ENCODE assay signal across 8 cellular contexts in the genomic region with DNA sequence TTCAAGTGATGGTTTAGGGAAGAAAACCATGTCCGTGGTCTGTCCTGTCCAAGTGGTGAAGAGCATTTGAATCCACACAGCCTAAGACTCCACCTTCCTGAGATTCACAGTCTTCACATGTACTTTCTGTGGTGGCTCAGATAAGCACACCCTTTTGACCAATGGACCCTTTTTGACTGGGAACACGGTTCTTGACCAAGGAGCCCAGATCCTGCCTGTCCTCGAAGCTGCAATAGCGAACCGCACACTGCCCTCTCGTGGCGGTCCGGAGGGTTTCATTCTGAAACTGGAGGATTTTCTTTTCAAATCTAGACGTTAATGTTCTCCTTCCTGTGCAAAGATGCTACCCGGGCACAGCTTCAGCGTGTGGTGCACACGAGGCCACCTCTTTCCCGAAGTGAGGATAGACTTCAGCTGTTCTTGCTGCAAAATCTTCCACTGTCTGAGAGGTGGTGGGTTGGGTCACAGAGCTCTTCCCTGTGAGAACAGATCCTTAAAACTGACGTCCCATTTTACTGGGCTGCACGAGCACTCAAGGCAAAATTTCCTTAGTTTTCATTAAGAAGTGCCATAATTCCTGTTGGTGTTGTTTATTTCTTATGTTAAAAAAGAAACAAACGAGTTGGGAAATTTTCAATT.
A peak's percentile ranks its signal among the peaks of the same experiment; 100 is the strongest.
DNase-seq lines count a peak whose midpoint lies in the region; ATAC-seq, FAIRE-seq and TF ChIP-seq lines count a peak whose summit lies in the region.

No MANE protein-coding gene starts in this region.

- no peaks in the 10 kb centered on the region for H3K27me3 Mint-ChIP-seq in activated T-cell treated with anti-CD3 and anti-CD28 coated beads, Interleukin-2, amount 50 U/mL, for 24 hours
- no peaks in the 10 kb centered on the region for H3K27me3 Mint-ChIP-seq in natural killer cell (ENCODE audit: low read depth in 2 of 2)
- no peaks in the 10 kb centered on the region for H3K27me3 Mint-ChIP-seq in stimulated activated naive B cell treated with anti-CD40 and anti-IgM and Interleukin-4, amounts not matched to agents 10 μg/mL and 1 μg/mL and 100 μg/mL, for 72 hours

- no peak for FAIRE-seq in HTR-8/SVneo (lab: Jason Lieb, UNC)

- no peak for TF ChIP-seq POLR2A in esophagus muscularis mucosa (IDR thresholded peaks at IDR 0.05; ENCODE audit: low read depth)

- in situ Hi-C loops in Panc1 (cut with HindIII; ENCODE audit: low pct_unique_long_range_greater_than_20kb, low sequenced_read_pairs): no loop called here

- DNase-seq in ELF-1 (ENCODE audit: low read depth, low spot score): peak; percentile 80
- DNase-seq in HTR-8/SVneo (ENCODE audit: insufficient read length, low spot score): peak; percentile 76
- DNase-seq in Panc1 (ENCODE audit: low read depth, low spot score): no peak
- peak; percentile 82 for DNase-seq in activated T-cell treated with anti-CD3 and anti-CD28 coated beads, Interleukin-2, amount 50 U/mL, for 24 hours
- no peak for DNase-seq in esophagus muscularis mucosa (ENCODE audit: extremely low spot score)
- DNase-seq in natural killer cell: peak; percentile 57
- DNase-seq in stimulated activated naive B cell treated with anti-CD40 and anti-IgM and Interleukin-4, amounts not matched to agents 10 μg/mL and 1 μg/mL and 100 μg/mL, for 72 hours: peak; percentile 44

- H3K4me1 Mint-ChIP-seq in activated T-cell treated with anti-CD3 and anti-CD28 coated beads, Interleukin-2, amount 50 U/mL, for 24 hours (ENCODE audit: low read depth): peaks cover 31% of the 10 kb centered on the region
- peaks cover 17 to 24% of the 10 kb centered on the region in 2 donors for H3K4me1 Mint-ChIP-seq in natural killer cell
- H3K4me1 Mint-ChIP-seq in stimulated activated naive B cell treated with anti-CD40 and anti-IgM and Interleukin-4, amounts not matched to agents 10 μg/mL and 1 μg/mL and 100 μg/mL, for 72 hours: peaks cover 12 to 23% of the 10 kb centered on the region in 2 donors

- H3K27me3 ChIP-seq in Panc1 (ENCODE audit: control insufficient read depth, insufficient read depth, low read length) (no peaks in the 10 kb centered on the region), esophagus muscularis mucosa (no peaks in the 10 kb centered on the region)

- H3K36me3 ChIP-seq in Panc1 (ENCODE audit: control insufficient read depth, insufficient read depth, low read length): peaks cover 10% of the 10 kb centered on the region
- peaks cover 16 to 67% (median 59%) of the 10 kb centered on the region in 4 donors for H3K36me3 ChIP-seq in esophagus muscularis mucosa

- H3K4me3 Mint-ChIP-seq in activated T-cell treated with anti-CD3 and anti-CD28 coated beads, Interleukin-2, amount 50 U/mL, for 24 hours: no peak overlapping the region
- H3K4me3 Mint-ChIP-seq in natural killer cell: no peak overlapping the region
- no peak overlapping the region for H3K4me3 Mint-ChIP-seq in stimulated activated naive B cell treated with anti-CD40 and anti-IgM and Interleukin-4, amounts not matched to agents 10 μg/mL and 1 μg/mL and 100 μg/mL, for 72 hours

- no peaks in the 10 kb centered on the region for H3K9me3 Mint-ChIP-seq in activated T-cell treated with anti-CD3 and anti-CD28 coated beads, Interleukin-2, amount 50 U/mL, for 24 hours
- no peaks in the 10 kb centered on the region for H3K9me3 Mint-ChIP-seq in natural killer cell
- H3K9me3 Mint-ChIP-seq in stimulated activated naive B cell treated with anti-CD40 and anti-IgM and Interleukin-4, amounts not matched to agents 10 μg/mL and 1 μg/mL and 100 μg/mL, for 72 hours: no peaks in the 10 kb centered on the region

- H3K27ac ChIP-seq in Panc1 (ENCODE audit: low read length): peak overlapping the region; percentile 85
- H3K27ac ChIP-seq in esophagus muscularis mucosa (replicated peaks in 1 of 4): peak overlapping the region in 1 of 4 donors; percentile 27

- TF ChIP-seq EP300 in esophagus muscularis mucosa (IDR thresholded peaks at IDR 0.05): no peak

- H3K9me3 ChIP-seq in Panc1 (ENCODE audit: control insufficient read depth, insufficient read depth, low read depth, low read length): no peaks in the 10 kb centered on the region
- H3K9me3 ChIP-seq in esophagus muscularis mucosa: no peaks in the 10 kb centered on the region

- CTCF ChIA-PET in Panc1 (lab: Charles Lee): interaction anchor here (0.7 to 1.0 kb wide), 3 partner anchors 69 to 90 kb away, joined by 4 to 7 read pairs (median 6); no protein-coding TSS in a partner anchor

- H3K27ac Mint-ChIP-seq in activated T-cell treated with anti-CD3 and anti-CD28 coated beads, Interleukin-2, amount 50 U/mL, for 24 hours: peak overlapping the region; percentile 42
- H3K27ac Mint-ChIP-seq in natural killer cell: peak overlapping the region in 1 of 2 donors; percentile 50
- H3K27ac Mint-ChIP-seq in stimulated activated naive B cell treated with anti-CD40 and anti-IgM and Interleukin-4, amounts not matched to agents 10 μg/mL and 1 μg/mL and 100 μg/mL, for 72 hours: no peak overlapping the region

- intact Hi-C loops in Panc1 (cut with micrococcal nuclease; ENCODE audit: unreplicated experiment) (no loop called here), esophagus muscularis mucosa (cut with DNase I) (loop anchor here (2.0 to 5.0 kb wide), 2 partner anchors 91 to 315 kb away; a partner anchor contains a TSS), natural killer cell (cut with micrococcal nuclease) (loop anchor here (1.0 kb wide), 3 partner anchors 46 to 316 kb away; a partner anchor contains a TSS)

- H3K4me1 ChIP-seq in Panc1 (ENCODE audit: control insufficient read depth, insufficient read depth, low read length): peaks cover 40% of the 10 kb centered on the region
- H3K4me1 ChIP-seq in esophagus muscularis mucosa: peaks cover 4 to 30% (median 13%) of the 10 kb centered on the region in 4 donors

- WGBS in esophagus muscularis mucosa: 19% methylated on average over 16 of the region's 16 CpGs

- POLR2A ChIA-PET in Panc1 (lab: Charles Lee): no interaction called here

- H3K4me3 ChIP-seq in Panc1 (ENCODE audit: low read depth in 2 of 2, low read length in 2 of 2) (no peak overlapping the region), esophagus muscularis mucosa (no peak overlapping the region)

- TF ChIP-seq CTCF in Panc1 (IDR thresholded peaks at IDR 0.05): peak; percentile 91
- TF ChIP-seq CTCF in esophagus muscularis mucosa (IDR thresholded peaks at IDR 0.05): peak; percentile 78 to 87 (median 83)
- TF ChIP-seq CTCF in natural killer cell (IDR thresholded peaks at IDR 0.05): peak; percentile 86

- peak; percentile 77 for ATAC-seq in Panc1
- peak; percentile 75 to 86 (median 76) for ATAC-seq in natural killer cell
- peak; percentile 76 to 78 for ATAC-seq in stimulated activated naive B cell treated with anti-CD40 and anti-IgM and Interleukin-4, amounts not matched to agents 10 μg/mL and 1 μg/mL and 100 μg/mL, for 72 hours (replicated peaks)
- ATAC-seq in GM21576 (IDR thresholded peaks at IDR 0.05; ENCODE audit: unreplicated experiment): no peak

- H3K36me3 Mint-ChIP-seq in activated T-cell treated with anti-CD3 and anti-CD28 coated beads, Interleukin-2, amount 50 U/mL, for 24 hours (ENCODE audit: low read depth): peaks cover 90% of the 10 kb centered on the region
- H3K36me3 Mint-ChIP-seq in natural killer cell: no peaks in the 10 kb centered on the region
- H3K36me3 Mint-ChIP-seq in stimulated activated naive B cell treated with anti-CD40 and anti-IgM and Interleukin-4, amounts not matched to agents 10 μg/mL and 1 μg/mL and 100 μg/mL, for 72 hours: peaks cover 51 to 79% of the 10 kb centered on the region in 2 donors

- BruUV-seq in Panc1 (replicated peaks; lab: Mats Ljungman, UMichigan): TSS peak; percentile 11

Comparison
In these comparisons a context has a peak if more than half of its experiments do, and no peak if none do; other contexts are left out.
1. DNase-seq: peak in ELF-1 (single experiment), HTR-8/SVneo (single experiment), activated T-cell treated with anti-CD3 and anti-CD28 coated beads, Interleukin-2, amount 50 U/mL, for 24 hours (single experiment), natural killer cell (single experiment) and stimulated activated naive B cell treated with anti-CD40 and anti-IgM and Interleukin-4, amounts not matched to agents 10 μg/mL and 1 μg/mL and 100 μg/mL, for 72 hours (single experiment); none in Panc1 (single experiment) and esophagus muscularis mucosa (single experiment).
2. Peak in every context shown above with its lines, with median percentiles within 50 percentile points of each other: CTCF ChIP-seq.